Comparison of ENCODE assay signal across 1 cellular context in the genomic region with DNA sequence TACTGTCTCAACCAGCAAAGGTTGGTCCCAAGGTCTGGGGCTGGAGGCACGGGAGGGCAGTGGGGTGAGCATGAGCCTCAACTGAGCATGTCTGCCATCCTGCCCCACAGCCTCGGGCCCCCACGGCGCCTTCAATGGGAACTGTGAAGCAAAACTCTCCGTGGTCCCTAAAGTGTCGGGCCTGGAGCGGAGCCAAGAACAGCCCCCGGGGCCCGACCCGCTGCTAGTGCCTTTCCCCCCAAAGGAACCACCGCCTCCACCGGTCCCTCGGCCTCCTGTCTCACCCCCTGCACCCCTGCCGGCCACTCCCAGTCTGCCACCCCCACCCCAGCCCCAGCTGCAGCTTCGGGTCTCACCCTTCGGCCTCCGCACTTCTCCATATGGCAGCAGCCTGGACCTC.
TF ChIP-seq lines count a peak whose summit lies in the region.

No MANE protein-coding gene starts in this region.

TF ChIP-seq in WTC11, 78 proteins besides CTCF, POLR2A, EP300 and RAD21:
- TF ChIP-seq TCF7 (CRISPR knock-in tag; IDR thresholded peaks at IDR 0.05; ENCODE audit: low read depth), result no peak
- TF ChIP-seq NFE2L1 (CRISPR knock-in tag; IDR thresholded peaks at IDR 0.05), result no peak
- TF ChIP-seq, protein P1, sequence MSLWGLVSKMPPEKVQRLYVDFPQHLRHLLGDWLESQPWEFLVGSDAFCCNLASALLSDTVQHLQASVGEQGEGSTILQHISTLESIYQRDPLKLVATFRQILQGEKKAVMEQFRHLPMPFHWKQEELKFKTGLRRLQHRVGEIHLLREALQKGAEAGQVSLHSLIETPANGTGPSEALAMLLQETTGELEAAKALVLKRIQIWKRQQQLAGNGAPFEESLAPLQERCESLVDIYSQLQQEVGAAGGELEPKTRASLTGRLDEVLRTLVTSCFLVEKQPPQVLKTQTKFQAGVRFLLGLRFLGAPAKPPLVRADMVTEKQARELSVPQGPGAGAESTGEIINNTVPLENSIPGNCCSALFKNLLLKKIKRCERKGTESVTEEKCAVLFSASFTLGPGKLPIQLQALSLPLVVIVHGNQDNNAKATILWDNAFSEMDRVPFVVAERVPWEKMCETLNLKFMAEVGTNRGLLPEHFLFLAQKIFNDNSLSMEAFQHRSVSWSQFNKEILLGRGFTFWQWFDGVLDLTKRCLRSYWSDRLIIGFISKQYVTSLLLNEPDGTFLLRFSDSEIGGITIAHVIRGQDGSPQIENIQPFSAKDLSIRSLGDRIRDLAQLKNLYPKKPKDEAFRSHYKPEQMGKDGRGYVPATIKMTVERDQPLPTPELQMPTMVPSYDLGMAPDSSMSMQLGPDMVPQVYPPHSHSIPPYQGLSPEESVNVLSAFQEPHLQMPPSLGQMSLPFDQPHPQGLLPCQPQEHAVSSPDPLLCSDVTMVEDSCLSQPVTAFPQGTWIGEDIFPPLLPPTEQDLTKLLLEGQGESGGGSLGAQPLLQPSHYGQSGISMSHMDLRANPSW (CRISPR knock-in tag; conservative IDR thresholded peaks at IDR 0.05; ENCODE audit: low read depth), result no peak
- no peak for TF ChIP-seq KAT7 (CRISPR knock-in tag; IDR thresholded peaks at IDR 0.05; ENCODE audit: borderline replicate concordance)
- TF ChIP-seq, protein P2, sequence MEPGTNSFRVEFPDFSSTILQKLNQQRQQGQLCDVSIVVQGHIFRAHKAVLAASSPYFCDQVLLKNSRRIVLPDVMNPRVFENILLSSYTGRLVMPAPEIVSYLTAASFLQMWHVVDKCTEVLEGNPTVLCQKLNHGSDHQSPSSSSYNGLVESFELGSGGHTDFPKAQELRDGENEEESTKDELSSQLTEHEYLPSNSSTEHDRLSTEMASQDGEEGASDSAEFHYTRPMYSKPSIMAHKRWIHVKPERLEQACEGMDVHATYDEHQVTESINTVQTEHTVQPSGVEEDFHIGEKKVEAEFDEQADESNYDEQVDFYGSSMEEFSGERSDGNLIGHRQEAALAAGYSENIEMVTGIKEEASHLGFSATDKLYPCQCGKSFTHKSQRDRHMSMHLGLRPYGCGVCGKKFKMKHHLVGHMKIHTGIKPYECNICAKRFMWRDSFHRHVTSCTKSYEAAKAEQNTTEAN (CRISPR knock-in tag; IDR thresholded peaks at IDR 0.05), result no peak
